35 cellular contexts compared by ENCODE assay signal in genomic region chr7:84865560-84865959, GRCh38.
"Had no signal": no experiment of that assay in that cellular context is flagged by ENCODE, and none has a peak within 500 bp of the region (broad histone marks: within the 10 kb centered on the region; RNA-seq: fewer than 3 reads in every experiment).

No MANE protein-coding gene starts in this region.

- H3K4me1 Mint-ChIP-seq: activated naive CD4-positive, alpha-beta T cell treated with anti-CD3 and anti-CD28 coated beads, Interleukin-2, amount 50 U/mL, for 24 hours; activated naive CD8-positive, alpha-beta T cell treated with anti-CD3 and anti-CD28 coated beads, Interleukin-2, amount 10 ng/mL, durations not matched to agents 7 days and 5 days; activated T-helper 17 cell treated with anti-CD3 and anti-CD28 coated beads, Interleukin-2, amount 50 U/mL, for 72 hours had no signal

- H3K4me1 ChIP-seq: body of pancreas, breast epithelium had no signal

- H3K27me3 ChIP-seq: body of pancreas, breast epithelium had no signal

- ATAC-seq: activated CD8-positive, alpha-beta T cell treated with anti-CD3 and anti-CD28 coated beads for 36 hours; activated T-cell treated with anti-CD3 and anti-CD28 coated beads, Interleukin-2, amount 50 U/mL, for 72 hours; activated T-helper 17 cell treated with anti-CD3 and anti-CD28 coated beads, Interleukin-2, amount 50 U/mL, for 72 hours; body of pancreas; Right ventricle myocardium inferior had no signal

- H3K27ac ChIP-seq: body of pancreas, breast epithelium, PC-9, RWPE1, VCaP had no signal

- H3K9me3 Mint-ChIP-seq: activated CD8-positive, alpha-beta T cell treated with anti-CD3 and anti-CD28 coated beads for 36 hours; activated naive CD4-positive, alpha-beta T cell treated with anti-CD3 and anti-CD28 coated beads, Interleukin-2, amount 50 U/mL, for 24 hours; activated naive CD8-positive, alpha-beta T cell treated with anti-CD3 and anti-CD28 coated beads, Interleukin-2, amount 10 ng/mL, durations not matched to agents 7 days and 5 days; activated T-cell treated with anti-CD3 and anti-CD28 coated beads, Interleukin-2, amount 50 U/mL, for 72 hours; activated T-helper 17 cell treated with anti-CD3 and anti-CD28 coated beads, Interleukin-2, amount 50 U/mL, for 72 hours had no signal

- H3K27me3 Mint-ChIP-seq: activated CD8-positive, alpha-beta T cell treated with anti-CD3 and anti-CD28 coated beads for 36 hours; activated naive CD8-positive, alpha-beta T cell treated with anti-CD3 and anti-CD28 coated beads, Interleukin-2, amount 10 ng/mL, durations not matched to agents 7 days and 5 days; activated T-helper 17 cell treated with anti-CD3 and anti-CD28 coated beads, Interleukin-2, amount 50 U/mL, for 72 hours had no signal

- H3K4me3 ChIP-seq: body of pancreas, breast epithelium, PC-9 had no signal

- H3K9me3 ChIP-seq: body of pancreas, breast epithelium had no signal

- H3K4me2 ChIP-seq: PC-9 had no signal

- H3K36me3 ChIP-seq: breast epithelium had no signal

- DNase-seq: activated CD4-positive, alpha-beta T cell treated with anti-CD3 and anti-CD28 coated beads for 1 hour; activated CD4-positive, alpha-beta T cell treated with anti-CD3 and anti-CD28 coated beads for 48 hours; activated CD4-positive, CD25-positive, alpha-beta regulatory T cell; activated CD8-positive, alpha-beta T cell treated with anti-CD3 and anti-CD28 coated beads for 36 hours; activated effector memory CD4-positive, alpha-beta T cell treated with anti-CD3 and anti-CD28 coated beads, Interleukin-2, amount 50 U/mL, for 16 hours; activated naive CD4-positive, alpha-beta T cell; activated naive CD8-positive, alpha-beta T cell treated with anti-CD3 and anti-CD28 coated beads, Interleukin-2, amount 10 ng/mL, durations not matched to agents 7 days and 5 days; activated T-cell treated with anti-CD3 and anti-CD28 coated beads, Interleukin-2, amount 50 U/mL, for 1 hour; activated T-cell treated with anti-CD3 and anti-CD28 coated beads, Interleukin-2, amount 50 U/mL, for 72 hours; amygdala; body of pancreas; Karpas-422; KBM-7; NCI-H1048; NCI-H1105 treated with DMSO at 0.1 percent for 48 hours; NCI-H1436; NCI-H1694; NCI-H1930; NCI-H2081 treated with DMSO at 0.1 percent for 48 hours; NCI-H226; NCI-H446 treated with DMSO at 0.1 percent for 48 hours; NCI-H524 treated with DMSO at 0.1 percent for 48 hours; NK-92 treated with Interleukin-12 subunit alpha and Interleukin-12 subunit beta, amount 100 ng/mL, for 24 hours; PC-9; SIG-M5; SW 1271; T-helper 1 cell; T-helper 2 cell; T-helper 9 cell had no signal

- H3K27ac Mint-ChIP-seq: activated CD8-positive, alpha-beta T cell treated with anti-CD3 and anti-CD28 coated beads for 36 hours; activated naive CD4-positive, alpha-beta T cell treated with anti-CD3 and anti-CD28 coated beads, Interleukin-2, amount 50 U/mL, for 24 hours; activated naive CD8-positive, alpha-beta T cell treated with anti-CD3 and anti-CD28 coated beads, Interleukin-2, amount 10 ng/mL, durations not matched to agents 7 days and 5 days; activated T-cell treated with anti-CD3 and anti-CD28 coated beads, Interleukin-2, amount 50 U/mL, for 72 hours; activated T-helper 17 cell treated with anti-CD3 and anti-CD28 coated beads, Interleukin-2, amount 50 U/mL, for 72 hours had no signal

- H3K4me3 Mint-ChIP-seq: activated CD8-positive, alpha-beta T cell treated with anti-CD3 and anti-CD28 coated beads for 36 hours; activated naive CD4-positive, alpha-beta T cell treated with anti-CD3 and anti-CD28 coated beads, Interleukin-2, amount 50 U/mL, for 24 hours; activated naive CD8-positive, alpha-beta T cell treated with anti-CD3 and anti-CD28 coated beads, Interleukin-2, amount 10 ng/mL, durations not matched to agents 7 days and 5 days; activated T-cell treated with anti-CD3 and anti-CD28 coated beads, Interleukin-2, amount 50 U/mL, for 72 hours; activated T-helper 17 cell treated with anti-CD3 and anti-CD28 coated beads, Interleukin-2, amount 50 U/mL, for 72 hours had no signal

- H3K36me3 Mint-ChIP-seq: activated naive CD4-positive, alpha-beta T cell treated with anti-CD3 and anti-CD28 coated beads, Interleukin-2, amount 50 U/mL, for 24 hours; activated naive CD8-positive, alpha-beta T cell treated with anti-CD3 and anti-CD28 coated beads, Interleukin-2, amount 10 ng/mL, durations not matched to agents 7 days and 5 days had no signal
